In the genomic region with DNA sequence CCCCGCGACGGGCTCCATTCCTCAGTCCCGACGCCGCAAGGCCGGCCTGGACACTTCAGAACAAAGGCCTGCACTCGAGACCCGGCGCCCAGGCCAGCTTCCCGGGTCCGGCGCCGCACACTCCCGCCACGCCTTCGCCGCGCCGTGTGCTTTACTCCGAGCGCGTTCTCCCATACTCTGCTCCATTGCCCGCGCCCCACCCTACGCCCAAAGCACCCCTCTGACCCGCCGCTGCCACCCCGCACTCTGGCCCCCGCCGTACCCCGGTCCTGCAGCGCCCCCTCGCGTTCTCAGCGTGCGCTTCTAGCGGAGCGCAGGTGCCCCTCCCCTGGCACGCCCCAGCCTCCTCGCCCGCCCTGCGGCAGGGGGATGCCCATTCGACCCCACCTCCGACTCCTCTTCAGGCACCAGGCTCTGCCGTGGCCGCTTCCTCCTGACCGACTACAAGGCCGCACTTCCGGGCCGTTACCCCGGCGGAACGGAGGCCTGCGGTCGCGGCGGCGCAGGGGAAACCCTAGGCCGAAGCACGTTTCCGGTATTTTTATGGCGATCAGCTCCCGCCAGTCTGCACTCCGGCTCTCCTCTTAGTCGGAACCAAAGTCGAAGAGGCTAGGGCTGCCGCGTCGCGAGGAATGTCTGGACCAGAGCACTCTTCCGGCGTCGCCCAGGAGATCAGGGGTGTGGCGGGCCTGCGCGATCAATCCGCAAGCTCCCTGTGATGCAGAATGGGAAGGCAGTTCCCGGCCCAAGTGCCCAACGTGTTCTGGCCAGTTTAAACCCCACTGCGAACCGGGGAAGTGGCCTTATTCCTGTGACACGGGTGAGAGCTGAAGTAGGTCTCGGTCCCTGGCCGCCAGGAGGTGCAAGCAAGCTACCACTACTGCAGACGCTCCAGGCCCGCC, we compare ENCODE assay signal across 8 cellular contexts.
DNase-seq lines count a peak whose midpoint lies in the region; ATAC-seq and TF ChIP-seq lines count a peak whose summit lies in the region.

Gene ZBTB45 (minus strand): TSS at position 456 of the 902 bp plus-strand sequence. CDS start 2,137 bp downstream, outside the sequence.

- ATAC-seq in GM19023 (IDR thresholded peaks at IDR 0.05; ENCODE audit: unreplicated experiment) (peak; percentile 76), HG03280 (IDR thresholded peaks at IDR 0.05; ENCODE audit: unreplicated experiment) (peak; percentile 81)

- peak; percentile 97 for DNase-seq in AG10803 (ENCODE audit: low read depth)
- peak; percentile 92 for DNase-seq in NCI-H345 (lab: John Stamatoyannopoulos, UW)
- peak; percentile 72 to 95 (median 86) for DNase-seq in activated CD4-positive, CD25-positive, alpha-beta regulatory T cell (lab: John Stamatoyannopoulos, UW)
- DNase-seq in central memory CD4-positive, alpha-beta T cell: peak; percentile 88
- peak; percentile 97 for DNase-seq in iris pigment epithelial cell (ENCODE audit: low read depth)
- peak; percentile 89 for DNase-seq in stimulated activated CD4-positive, alpha-beta T cell treated with anti-CD3 and anti-CD28 coated beads, Interleukin-12 subunit alpha, Interleukin-12 subunit beta, amount 100 ng/mL, for 4 hours

- H3K4me3 ChIP-seq in AG10803 (ENCODE audit: low read length): peak within 1 kb of the TSS; percentile 88

- TF ChIP-seq CTCF in AG10803 (conservative IDR thresholded peaks at IDR 0.05; ENCODE audit: low read length): peak; percentile 62

Comparison
In these comparisons a context has a peak if more than half of its experiments do, and no peak if none do; other contexts are left out.
1. Peak in every context shown above with its lines: DNase-seq, ATAC-seq and H3K4me3 ChIP-seq.